15 cellular contexts compared by ENCODE assay signal in genomic region chr22:44918166-44918924, GRCh38.
"Had no signal": no experiment of that assay in that cellular context is flagged by ENCODE, and none has a peak within 500 bp of the region (broad histone marks: within the 10 kb centered on the region; RNA-seq: fewer than 3 reads in every experiment).

No MANE protein-coding gene starts in this region.

- H3K4me3 Mint-ChIP-seq: activated CD4-positive, alpha-beta memory T cell treated with anti-CD3 and anti-CD28 coated beads, Interleukin-2, amount 10 ng/mL, durations not matched to agents 7 days and 5 days; naive thymus-derived CD8-positive, alpha-beta T cell; stimulated activated naive CD8-positive, alpha-beta T cell treated with anti-CD3 and anti-CD28 coated beads, Interleukin-15, amount 100 ng/mL, for 72 hours had no signal

- H3K36me3 Mint-ChIP-seq: naive thymus-derived CD8-positive, alpha-beta T cell had no signal

- H3K9me3 Mint-ChIP-seq: activated CD4-positive, alpha-beta memory T cell treated with anti-CD3 and anti-CD28 coated beads, Interleukin-2, amount 10 ng/mL, durations not matched to agents 7 days and 5 days; stimulated activated naive CD8-positive, alpha-beta T cell treated with anti-CD3 and anti-CD28 coated beads, Interleukin-15, amount 100 ng/mL, for 72 hours had no signal

- H3K9me3 ChIP-seq: colonic mucosa, prostate gland, thoracic aorta, uterus had no signal

- H3K27me3 Mint-ChIP-seq: stimulated activated naive CD8-positive, alpha-beta T cell treated with anti-CD3 and anti-CD28 coated beads, Interleukin-15, amount 100 ng/mL, for 72 hours had no signal

- H3K27ac ChIP-seq: colonic mucosa, prostate gland, thoracic aorta, uterus had no signal

- DNase-seq: activated CD4-positive, alpha-beta memory T cell treated with anti-CD3 and anti-CD28 coated beads, Interleukin-2, amount 10 ng/mL, durations not matched to agents 7 days and 5 days; activated naive CD4-positive, alpha-beta T cell; activated T-cell treated with anti-CD3 and anti-CD28 coated beads, Interleukin-2, amount 50 U/mL, for 48 hours; colonic mucosa; effector CD4-positive, alpha-beta T cell; foreskin melanocyte; nucleus accumbens; stimulated activated CD4-positive, alpha-beta T cell treated with anti-CD3 and anti-CD28 coated beads, Interleukin-4, amount 100 ng/mL, for 1 hour; stimulated activated CD8-positive, alpha-beta memory T cell treated with anti-CD3 and anti-CD28 coated beads, Interleukin-4, amount 100 ng/mL, for 48 hours; stimulated activated naive CD8-positive, alpha-beta T cell treated with anti-CD3 and anti-CD28 coated beads, Interleukin-15, amount 100 ng/mL, for 72 hours; T-helper 9 cell; uterus had no signal

- ATAC-seq: naive thymus-derived CD8-positive, alpha-beta T cell; stimulated activated naive CD8-positive, alpha-beta T cell treated with anti-CD3 and anti-CD28 coated beads, Interleukin-15, amount 100 ng/mL, for 72 hours had no signal

- H3K4me1 Mint-ChIP-seq: activated CD4-positive, alpha-beta memory T cell treated with anti-CD3 and anti-CD28 coated beads, Interleukin-2, amount 10 ng/mL, durations not matched to agents 7 days and 5 days; naive thymus-derived CD8-positive, alpha-beta T cell; stimulated activated naive CD8-positive, alpha-beta T cell treated with anti-CD3 and anti-CD28 coated beads, Interleukin-15, amount 100 ng/mL, for 72 hours had no signal

- H3K27me3 ChIP-seq: colonic mucosa, uterus had no signal

- H3K27ac Mint-ChIP-seq: activated CD4-positive, alpha-beta memory T cell treated with anti-CD3 and anti-CD28 coated beads, Interleukin-2, amount 10 ng/mL, durations not matched to agents 7 days and 5 days; naive thymus-derived CD8-positive, alpha-beta T cell had no signal

- H3K4me3 ChIP-seq: colonic mucosa, prostate gland, thoracic aorta, uterus had no signal

- H3K36me3 ChIP-seq: colonic mucosa, prostate gland, thoracic aorta, uterus had no signal

- H3K4me1 ChIP-seq: colonic mucosa, prostate gland, uterus had no signal
